ENCODE assay signal across 9 cellular contexts in genomic region chr7:20778063-20778721, GRCh38. TPM values are rescaled to one million over a fixed set of nuclear protein-coding genes. Genes with fewer than 3 reads are reported as not detected.
DNase-seq lines count a peak whose midpoint lies in the region; ATAC-seq and TF ChIP-seq lines count a peak whose summit lies in the region.
"Had no signal": no experiment of that assay in that cellular context is flagged by ENCODE, and none has a peak within 500 bp of the region (broad histone marks: within the 10 kb centered on the region; RNA-seq: fewer than 3 reads in every experiment).

No MANE protein-coding gene starts in this region.

- no peak for TF ChIP-seq POLR2A in erythroblast (IDR thresholded peaks at IDR 0.05; ENCODE audit: low read length)

- no peaks in the 10 kb centered on the region for H3K9me3 Mint-ChIP-seq in neural crest cell

- peak; percentile 80 for ATAC-seq in HG02678 (IDR thresholded peaks at IDR 0.05; ENCODE audit: unreplicated experiment)

- peak overlapping the region; percentile 87 for H3K4me3 Mint-ChIP-seq in neural crest cell

- H3K36me3 Mint-ChIP-seq in neural crest cell (ENCODE audit: low read depth): peaks cover 7% of the 10 kb centered on the region

- H3K27me3 Mint-ChIP-seq in neural crest cell (ENCODE audit: low read depth): peaks cover 95% of the 10 kb centered on the region

- DNase-seq in NOMO-1 (lab: John Stamatoyannopoulos, UW; ENCODE audit: unreplicated experiment in 2 of 2) (peak; percentile 6 to 32), NOMO-1 treated with dmso at 0.1 percent for 144 hours (lab: John Stamatoyannopoulos, UW; ENCODE audit: unreplicated experiment) (no peak), erythroblast (lab: John Stamatoyannopoulos, UW) (peak; percentile 60 to 76), neural crest cell (ENCODE audit: low read depth, low spot score) (peak; percentile 78), SIG-M5 (lab: John Stamatoyannopoulos, UW) (no peak), NCI-H524 treated with DMSO at 0.1 percent for 48 hours (lab: John Stamatoyannopoulos, UW) (no peak)
- DNase-seq: DND-41 had no signal

- no peak overlapping the region for H3K27ac Mint-ChIP-seq in neural crest cell (ENCODE audit: unreplicated experiment)

- peaks cover 66% of the 10 kb centered on the region for H3K4me1 Mint-ChIP-seq in neural crest cell

- TF ChIP-seq CTCF in neural crest cell (conservative IDR thresholded peaks at IDR 0.05): peak; percentile 88

TF ChIP-seq in PFSK-1, 5 proteins besides CTCF, POLR2A, EP300 and RAD21:
- no peak for TF ChIP-seq REST (IDR thresholded peaks at IDR 0.05; ENCODE audit: insufficient read depth in 1 of 2, low read depth in 2 of 2, low read length in 2 of 2)
- TF ChIP-seq FOXP2 (optimal IDR thresholded peaks at IDR 0.05; ENCODE audit: borderline replicate concordance, extremely low read depth, extremely low read length, insufficient read depth): peak; percentile 80

RNA-seq across cellular contexts. Expression of gene SP8, which starts 8.5 kb away (rescaled TPM):
- not detected for polyA plus RNA-seq in PFSK-1 (2012; ENCODE audit: insufficient read length, low read depth)
- 33.7 and 34.1 TPM in 2 replicates for total RNA-seq in neural crest cell

Comparison
In these comparisons a context has a peak if more than half of its experiments do, and no peak if none do; other contexts are left out.
1. DNase-seq: peak in NOMO-1 (2 of 2), erythroblast (2 of 2) and neural crest cell (single experiment); none in NOMO-1 treated with dmso at 0.1 percent for 144 hours (single experiment), SIG-M5 (single experiment) and NCI-H524 treated with DMSO at 0.1 percent for 48 hours (single experiment).